16 cellular contexts compared by ENCODE assay signal in genomic region chr6:37272834-37273566, GRCh38. TPM values are rescaled to one million over a fixed set of nuclear protein-coding genes. Genes with fewer than 3 reads are reported as not detected.
DNase-seq lines count a peak whose midpoint lies in the region; ATAC-seq, FAIRE-seq and TF ChIP-seq lines count a peak whose summit lies in the region.
"Had no signal": no experiment of that assay in that cellular context is flagged by ENCODE, and none has a peak within 500 bp of the region (broad histone marks: within the 10 kb centered on the region; RNA-seq: fewer than 3 reads in every experiment).

No MANE protein-coding gene starts in this region.

- H2AK5ac ChIP-seq in mesenchymal stem cell (ENCODE audit: low read length, severe bottlenecking), result no peak overlapping the region

- H3K4ac ChIP-seq in mesenchymal stem cell (ENCODE audit: low read depth in 1 of 2, low read length in 2 of 2), result no peak overlapping the region

- H3K23ac ChIP-seq in mesenchymal stem cell (ENCODE audit: low read length in 2 of 2), result no peak overlapping the region

- peaks cover 28% of the 10 kb centered on the region for H3K79me1 ChIP-seq in mesenchymal stem cell (replicated peaks; ENCODE audit: low read length, poor library complexity, severe bottlenecking)

- no peak overlapping the region for H2AFZ ChIP-seq in mesenchymal stem cell (ENCODE audit: low read depth, low read length)

- peaks cover 28% of the 10 kb centered on the region for H3K36me3 Mint-ChIP-seq in CD4-positive, CD25-positive, alpha-beta regulatory T cell

- H3K27me3 ChIP-seq in CD4-positive, CD25-positive, alpha-beta regulatory T cell (ENCODE audit: control insufficient read depth, insufficient read depth, low read length), result no peaks in the 10 kb centered on the region
- H3K27me3 ChIP-seq in WERI-Rb-1 (ENCODE audit: insufficient read depth, low read depth, severe bottlenecking), result no peaks in the 10 kb centered on the region
- no peaks in the 10 kb centered on the region for H3K27me3 ChIP-seq in mesenchymal stem cell (ENCODE audit: control insufficient read depth in 1 of 2, insufficient read depth in 1 of 2, low read length in 2 of 2)
- H3K27me3 ChIP-seq: left lung, Peyer's patch, transverse colon had no signal

- H3K4me1 Mint-ChIP-seq in CD4-positive, CD25-positive, alpha-beta regulatory T cell, result peaks cover 15 to 54% (median 49%) of the 10 kb centered on the region in 4 donors

- H3K4me1 ChIP-seq in CD4-positive, CD25-positive, alpha-beta regulatory T cell (ENCODE audit: control insufficient read depth, insufficient read depth, low read length, poor library complexity, severe bottlenecking), result peaks cover 6% of the 10 kb centered on the region
- H3K4me1 ChIP-seq in mesenchymal stem cell (ENCODE audit: control insufficient read depth, insufficient read depth, low read depth, low read length), result peaks cover 4% of the 10 kb centered on the region

- DNase-seq in CD4-positive, CD25-positive, alpha-beta regulatory T cell, result peak in 1 of 3 donors; percentile 85
- DNase-seq in D721Med (ENCODE audit: insufficient read length, low spot score), result peak; percentile 37
- DNase-seq in WERI-Rb-1, result no peak
- no peak for DNase-seq in left colon
- DNase-seq in mesenchymal stem cell, result no peak
- DNase-seq in left lobe of liver (ENCODE audit: low spot score), result no peak
- DNase-seq in stimulated activated CD4-positive, alpha-beta T cell treated with anti-CD3 and anti-CD28 coated beads, Interleukin-4, amount 100 ng/mL, for 1 hour, result no peak
- DNase-seq: anterior cingulate cortex, foreskin fibroblast, left lung, mucosa of descending colon, NCI-H2081, Peyer's patch, transverse colon had no signal

- 91% methylated on average over 4 of the region's 8 CpGs for WGBS in mesenchymal stem cell

- H3K27ac ChIP-seq in CD4-positive, CD25-positive, alpha-beta regulatory T cell (ENCODE audit: insufficient read depth, low read length, poor library complexity, severe bottlenecking), result no peak overlapping the region
- peak overlapping the region; percentile 56 for H3K27ac ChIP-seq in WERI-Rb-1
- no peak overlapping the region for H3K27ac ChIP-seq in mesenchymal stem cell (ENCODE audit: low read length, poor library complexity, severe bottlenecking)
- H3K27ac ChIP-seq: left lung, Peyer's patch, skin epidermis, transverse colon had no signal

- no peak overlapping the region for H2BK120ac ChIP-seq in mesenchymal stem cell (ENCODE audit: low read depth, low read length)

- peak overlapping the region; percentile 5 to 75 (median 43) for H3K4me3 Mint-ChIP-seq in CD4-positive, CD25-positive, alpha-beta regulatory T cell

- no peaks in the 10 kb centered on the region for H3K9me3 ChIP-seq in CD4-positive, CD25-positive, alpha-beta regulatory T cell (ENCODE audit: control insufficient read depth in 2 of 2, low read length in 2 of 2)
- H3K9me3 ChIP-seq in WERI-Rb-1 (ENCODE audit: severe bottlenecking) (no peaks in the 10 kb centered on the region), mesenchymal stem cell (ENCODE audit: control insufficient read depth, low read length) (no peaks in the 10 kb centered on the region)
- H3K9me3 ChIP-seq: left lung, mucosa of descending colon, Peyer's patch, transverse colon had no signal

- intact Hi-C loops in left colon (cut with DNase I, micrococcal nuclease), result no loop called here

- H4K8ac ChIP-seq in mesenchymal stem cell (ENCODE audit: low read length), result no peak overlapping the region

- ATAC-seq in CD4-positive, CD25-positive, alpha-beta regulatory T cell (ENCODE audit: low read depth in 2 of 2), result peak; percentile 45 to 50
- ATAC-seq in left colon (peak; percentile 29), HG03354 (IDR thresholded peaks at IDR 0.05; ENCODE audit: poor library complexity, severe bottlenecking, unreplicated experiment) (no peak), left lobe of liver (no peak)
- ATAC-seq: left lung, mucosa of descending colon had no signal

- TF ChIP-seq CTCF in D721Med (IDR thresholded peaks at IDR 0.05; ENCODE audit: insufficient read depth, missing control alignments) (no peak), WERI-Rb-1 (IDR thresholded peaks at IDR 0.05; ENCODE audit: low read depth, low read length) (no peak)

- H2BK15ac ChIP-seq in mesenchymal stem cell (ENCODE audit: low read depth, poor library complexity, severe bottlenecking), result no peak overlapping the region

- H3K36me3 ChIP-seq in CD4-positive, CD25-positive, alpha-beta regulatory T cell (ENCODE audit: control insufficient read depth, insufficient read depth, low read length), result peaks cover 15% of the 10 kb centered on the region
- H3K36me3 ChIP-seq in WERI-Rb-1 (peaks cover 36% of the 10 kb centered on the region), mesenchymal stem cell (ENCODE audit: control insufficient read depth in 1 of 2, insufficient read depth in 2 of 2, low read depth in 1 of 2, low read length in 2 of 2) (peaks cover 0 to 38% of the 10 kb centered on the region in 2 experiments)

- H3K27ac Mint-ChIP-seq in CD4-positive, CD25-positive, alpha-beta regulatory T cell, result peak overlapping the region in 2 of 3 donors; percentile 4 to 68

- H3K4me2 ChIP-seq in mesenchymal stem cell (ENCODE audit: low read length, poor library complexity, severe bottlenecking), result no peak overlapping the region

- no peak overlapping the region for H3K9ac ChIP-seq in mesenchymal stem cell (ENCODE audit: low read length)

- H3K9me3 Mint-ChIP-seq in CD4-positive, CD25-positive, alpha-beta regulatory T cell, result no peaks in the 10 kb centered on the region

- no peak overlapping the region for H2BK12ac ChIP-seq in mesenchymal stem cell (ENCODE audit: low read length in 2 of 2)

- no peaks in the 10 kb centered on the region for H3K27me3 Mint-ChIP-seq in CD4-positive, CD25-positive, alpha-beta regulatory T cell

- H2BK5ac ChIP-seq in mesenchymal stem cell (ENCODE audit: low read depth, low read length, poor library complexity, severe bottlenecking), result no peak overlapping the region

- no peak overlapping the region for H3K18ac ChIP-seq in mesenchymal stem cell (ENCODE audit: low read depth in 1 of 2, low read length in 2 of 2)

- FAIRE-seq in D721Med (lab: Jason Lieb, UNC), result peak; percentile 82

- H3K4me3 ChIP-seq in CD4-positive, CD25-positive, alpha-beta regulatory T cell (ENCODE audit: low read depth, low read length), result peak overlapping the region; percentile 46
- H3K4me3 ChIP-seq in WERI-Rb-1 (ENCODE audit: low read depth, low read length) (no peak overlapping the region), mesenchymal stem cell (ENCODE audit: insufficient read depth in 1 of 2, low read depth in 1 of 2, low read length in 2 of 2) (no peak overlapping the region)
- H3K4me3 ChIP-seq: left lung, mucosa of descending colon, Peyer's patch, skin epidermis, transverse colon had no signal

- no peak overlapping the region for H3K14ac ChIP-seq in mesenchymal stem cell (ENCODE audit: low read length in 2 of 2)

- no peak overlapping the region for H4K91ac ChIP-seq in mesenchymal stem cell (ENCODE audit: low read length)

RNA-seq across cellular contexts. Expression of gene TMEM217, which starts 15.1 kb away (rescaled TPM):
- total RNA-seq in CD4-positive, CD25-positive, alpha-beta regulatory T cell, result 1.4 TPM
- 1 to 10 TPM in 1 of 4 donors, under 1 TPM in 3; 0.38 to 1.2 (median 0.72) TPM for polyA plus RNA-seq in CD4-positive, CD25-positive, alpha-beta regulatory T cell
- total RNA-seq in left colon (1 to 10 TPM; 1.4 to 4.0 TPM), left lobe of liver (not detected)
- 2.0 TPM for polyA plus RNA-seq in mesenchymal stem cell (2013, experiment 1 of 2)
- 2.5 TPM for polyA plus RNA-seq in mesenchymal stem cell (2013, experiment 2 of 2)

RNA-seq across cellular contexts. Expression of gene TBC1D22B, which starts 15.4 kb away (rescaled TPM):
- total RNA-seq in CD4-positive, CD25-positive, alpha-beta regulatory T cell, result 13.3 TPM
- polyA plus RNA-seq in CD4-positive, CD25-positive, alpha-beta regulatory T cell, result 1 to 10 TPM; 8.2 to 9.6 (median 8.9) TPM
- total RNA-seq in left colon, result 10 to 100 TPM; 13.4 TPM
- 7.1 TPM for polyA plus RNA-seq in mesenchymal stem cell (2013, experiment 1 of 2)
- polyA plus RNA-seq in mesenchymal stem cell (2013, experiment 2 of 2), result 7.1 TPM
- total RNA-seq in left lobe of liver, result 2.1 TPM

Comparison
In these comparisons a context has a peak if more than half of its experiments do, and no peak if none do; other contexts are left out.
1. ATAC-seq: peak in CD4-positive, CD25-positive, alpha-beta regulatory T cell (2 of 2) and left colon (single experiment); none in HG03354 (single experiment) and left lobe of liver (single experiment).